1 cellular context compared by ENCODE assay signal in genomic region chr3:196568246-196569002, GRCh38.
A peak's percentile ranks its signal among the peaks of the same experiment; 100 is the strongest.
TF ChIP-seq lines count a peak whose summit lies in the region.

Gene FBXO45 (plus strand): TSS chr3:196568660. CDS start chr3:196568985, 325 bp downstream.
Gene WDR53 (minus strand): TSS chr3:196568554. CDS start chr3:196561475, 7,079 bp downstream.

TF ChIP-seq in K562, 482 proteins besides CTCF, POLR2A, EP300 and RAD21 (continued from another document and continues in another):
- TF ChIP-seq ZMIZ1 (IDR thresholded peaks at IDR 0.05; ENCODE audit: low read depth in 2 of 2, low read length in 2 of 2): peak in 1 of 2 experiments; percentile 39; a peak in 1 of 4 replicates
- TF ChIP-seq ZNF766 (CRISPR knock-in tag; conservative IDR thresholded peaks at IDR 0.05): no peak
- no peak for TF ChIP-seq IRF1 (CRISPR knock-in tag; IDR thresholded peaks at IDR 0.05; ENCODE audit: borderline replicate concordance)
- no peak for TF ChIP-seq ZNF778 (CRISPR knock-in tag; IDR thresholded peaks at IDR 0.05)
- peak; percentile 95 for TF ChIP-seq CXXC5 (CRISPR knock-in tag; IDR thresholded peaks at IDR 0.05)
- 0 out of 2 replicates have a peak, but pooled peaks have one; percentile 21 for TF ChIP-seq NCOA1 (IDR thresholded peaks at IDR 0.05; ENCODE audit: low read depth)
- TF ChIP-seq ELF1 (tag; IDR thresholded peaks at IDR 0.05): peak; percentile 87
- TF ChIP-seq ERF (CRISPR knock-in tag; IDR thresholded peaks at IDR 0.05): 0 out of 2 replicates have a peak, but pooled peaks have one; percentile 53
- no peak for TF ChIP-seq ZZZ3 (IDR thresholded peaks at IDR 0.05)
- TF ChIP-seq GABPA (tag; conservative IDR thresholded peaks at IDR 0.05; ENCODE audit: low read depth): peak; percentile 96
- TF ChIP-seq ZNF76 (CRISPR knock-in tag; IDR thresholded peaks at IDR 0.05; ENCODE audit: borderline replicate concordance): no peak
- peak; percentile 91; the same call in 1 of the 2 replicates for TF ChIP-seq PHF8 (IDR thresholded peaks at IDR 0.05; ENCODE audit: borderline replicate concordance, low read length)
- peak; percentile 65; the same call in 1 of the 2 replicates for TF ChIP-seq E2F5 (CRISPR knock-in tag; IDR thresholded peaks at IDR 0.05)
- TF ChIP-seq SMAD1 (IDR thresholded peaks at IDR 0.05; ENCODE audit: low read depth, low read length, partially characterized antibody): peak; percentile 58
- TF ChIP-seq ZBTB12 (CRISPR knock-in tag; IDR thresholded peaks at IDR 0.05): peak; percentile 99
- TF ChIP-seq STAG1 (CRISPR knock-in tag; IDR thresholded peaks at IDR 0.05; ENCODE audit: borderline replicate concordance): no peak
- peak; percentile 42 for TF ChIP-seq NEUROD1 (IDR thresholded peaks at IDR 0.05; ENCODE audit: borderline replicate concordance, low read depth, low read length, partially characterized antibody)
- peak; percentile 89 for TF ChIP-seq L3MBTL2 (IDR thresholded peaks at IDR 0.05)
- peak; percentile 94 for TF ChIP-seq E2F8 (IDR thresholded peaks at IDR 0.05; ENCODE audit: low read depth, partially characterized antibody)
- TF ChIP-seq ZNF830 (CRISPR knock-in tag; IDR thresholded peaks at IDR 0.05): no peak
- no peak for TF ChIP-seq GABPB2 (CRISPR knock-in tag; conservative IDR thresholded peaks at IDR 0.05)
- TF ChIP-seq MAZ (CRISPR knock-in tag; conservative IDR thresholded peaks at IDR 0.05 in 1 of 2, IDR thresholded peaks at IDR 0.05 in 1 of 2): peak; percentile 89 to 90
- peak; percentile 79; the same call in 1 of the 2 replicates for TF ChIP-seq JUN (IDR thresholded peaks at IDR 0.05; ENCODE audit: borderline replicate concordance, low read depth, low read length)
- TF ChIP-seq JUN (CRISPR knock-in tag; IDR thresholded peaks at IDR 0.05; ENCODE audit: borderline replicate concordance): no peak
- peak; percentile 73; the same call in 1 of the 2 replicates for TF ChIP-seq ZBTB7A (IDR thresholded peaks at IDR 0.05; ENCODE audit: borderline replicate concordance, control insufficient read depth, low read depth, low read length)
- TF ChIP-seq C11orf30 (IDR thresholded peaks at IDR 0.05; ENCODE audit: low read depth): peak; percentile 99
- TF ChIP-seq ZNF764 (CRISPR knock-in tag; IDR thresholded peaks at IDR 0.05; ENCODE audit: low read depth): no peak
- TF ChIP-seq ZNF639 (CRISPR knock-in tag; conservative IDR thresholded peaks at IDR 0.05 in 1 of 2, IDR thresholded peaks at IDR 0.05 in 1 of 2): peak in 1 of 2 experiments; percentile 81; a peak in 2 of 4 replicates
- TF ChIP-seq STAT6 (CRISPR knock-in tag; IDR thresholded peaks at IDR 0.05): no peak
- peak; percentile 48 for TF ChIP-seq BCOR (IDR thresholded peaks at IDR 0.05)
- TF ChIP-seq MCM7 (IDR thresholded peaks at IDR 0.05): no peak
- no peak for TF ChIP-seq NFIX (CRISPR knock-in tag; IDR thresholded peaks at IDR 0.05; ENCODE audit: low read depth)
- TF ChIP-seq MBD2 (IDR thresholded peaks at IDR 0.05; ENCODE audit: borderline replicate concordance, low read depth): peak; percentile 93
- no peak for TF ChIP-seq ZNF274 (IDR thresholded peaks at IDR 0.05; ENCODE audit: borderline replicate concordance, low read depth, low read length)
- no peak for TF ChIP-seq KLF6 (CRISPR knock-in tag; IDR thresholded peaks at IDR 0.05; ENCODE audit: borderline replicate concordance)
- 0 out of 2 replicates have a peak, but pooled peaks have one; percentile 20 for TF ChIP-seq ZBTB43 (CRISPR knock-in tag; IDR thresholded peaks at IDR 0.05)
